Comparison of ENCODE assay signal across 18 cellular contexts in the genomic region with DNA sequence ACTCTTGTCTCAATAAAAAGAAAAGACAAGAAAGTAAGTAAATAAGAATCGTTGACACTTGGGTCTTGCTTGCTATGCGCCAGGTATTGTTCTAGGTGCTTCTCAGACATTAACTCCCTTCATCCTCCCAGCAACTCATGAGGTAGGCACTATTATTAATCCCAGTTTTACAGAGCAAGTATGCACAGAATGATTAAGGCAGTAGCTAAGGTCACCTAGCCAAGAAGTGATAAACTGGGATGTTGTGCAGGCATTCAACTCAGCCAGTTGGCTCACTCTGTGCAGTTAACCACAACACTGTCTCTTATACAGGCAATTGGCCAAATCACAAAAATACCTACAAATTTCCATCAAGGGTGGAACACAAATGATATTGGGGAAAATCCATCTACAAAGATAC.
"Had no signal": no experiment of that assay in that cellular context is flagged by ENCODE, and none has a peak within 500 bp of the region (broad histone marks: within the 10 kb centered on the region; RNA-seq: fewer than 3 reads in every experiment).

No MANE protein-coding gene starts in this region.

- H3K4me3 ChIP-seq: adrenal gland, esophagus muscularis mucosa, left lung, skin epidermis had no signal

- H3K4me3 Mint-ChIP-seq: activated naive CD4-positive, alpha-beta T cell treated with anti-CD3 and anti-CD28 coated beads, Interleukin-2, amount 50 U/mL, for 24 hours; activated T-cell treated with anti-CD3 and anti-CD28 coated beads, Interleukin-2, amount 50 U/mL, for 72 hours; T-helper 17 cell; type B pancreatic cell had no signal

- H3K9me3 ChIP-seq: adrenal gland, esophagus muscularis mucosa, left lung had no signal

- H3K27ac ChIP-seq: adrenal gland, esophagus muscularis mucosa, foreskin keratinocyte, left lung, skin epidermis, VCaP had no signal

- H3K27ac Mint-ChIP-seq: activated naive CD4-positive, alpha-beta T cell treated with anti-CD3 and anti-CD28 coated beads, Interleukin-2, amount 50 U/mL, for 24 hours; activated T-cell treated with anti-CD3 and anti-CD28 coated beads, Interleukin-2, amount 50 U/mL, for 72 hours; T-helper 17 cell; type B pancreatic cell had no signal

- ATAC-seq: activated T-cell treated with anti-CD3 and anti-CD28 coated beads, Interleukin-2, amount 50 U/mL, for 72 hours; foreskin keratinocyte; left lung; stimulated activated naive CD8-positive, alpha-beta T cell treated with anti-CD3 and anti-CD28 coated beads, Interleukin-15, Interleukin-2, amounts not matched to agents 100 U/mL and 50 U/mL, for 24 hours; T-helper 17 cell had no signal

- H3K27me3 ChIP-seq: adrenal gland, esophagus muscularis mucosa, left lung had no signal

- H3K4me1 ChIP-seq: foreskin keratinocyte had no signal

- H3K27me3 Mint-ChIP-seq: activated naive CD4-positive, alpha-beta T cell treated with anti-CD3 and anti-CD28 coated beads, Interleukin-2, amount 50 U/mL, for 24 hours; type B pancreatic cell had no signal

- DNase-seq: activated CD4-positive, alpha-beta T cell treated with anti-CD3 and anti-CD28 coated beads, Interleukin-2, amount 50 U/mL, for 4 hours; activated CD4-positive, CD25-positive, alpha-beta regulatory T cell treated with anti-CD3 and anti-CD28 coated beads, Interleukin-2, amount 50 U/mL, for 72 hours; activated effector memory CD4-positive, alpha-beta T cell treated with anti-CD3 and anti-CD28 coated beads, Interleukin-2, amount 50 U/mL, for 16 hours; activated T-cell treated with anti-CD3 and anti-CD28 coated beads, Interleukin-2, amount 50 U/mL, for 72 hours; adrenal gland; dermis blood vessel endothelial cell; effector memory CD4-positive, alpha-beta T cell; foreskin keratinocyte; hypothalamus; left lung; stimulated activated naive CD8-positive, alpha-beta T cell treated with anti-CD3 and anti-CD28 coated beads, Interleukin-15, Interleukin-2, amounts not matched to agents 100 U/mL and 50 U/mL, for 24 hours; T-helper 17 cell had no signal

- H3K9me3 Mint-ChIP-seq: activated naive CD4-positive, alpha-beta T cell treated with anti-CD3 and anti-CD28 coated beads, Interleukin-2, amount 50 U/mL, for 24 hours; neural crest cell; type B pancreatic cell had no signal

- H3K36me3 ChIP-seq: adrenal gland, left lung had no signal
